ENCODE assay signal across 1 cellular context in genomic region chr9:2087500-2088313, GRCh38.
TF ChIP-seq lines count a peak whose summit lies in the region.

No MANE protein-coding gene starts in this region.

TF ChIP-seq in GM12878, 131 proteins besides CTCF, POLR2A, EP300 and RAD21 (continued from another document):
- TF ChIP-seq PBX3 (IDR thresholded peaks at IDR 0.05; ENCODE audit: insufficient replicate concordance, low read depth, low read length) (peak; percentile 89), ESRRA (IDR thresholded peaks at IDR 0.05; ENCODE audit: low read length) (0 out of 2 replicates have a peak, but pooled peaks have one; percentile 19), PKNOX1 (IDR thresholded peaks at IDR 0.05) (peak; percentile 96), RUNX3 (IDR thresholded peaks at IDR 0.05; ENCODE audit: low read length) (peak; percentile 49), CREB1 (IDR thresholded peaks at IDR 0.05; ENCODE audit: low read depth) (0 out of 2 replicates have a peak, but pooled peaks have one; percentile 19), RBBP5 (conservative IDR thresholded peaks at IDR 0.05) (no peak), NBN (IDR thresholded peaks at IDR 0.05) (no peak), WRNIP1 (IDR thresholded peaks at IDR 0.05; ENCODE audit: borderline replicate concordance, low read depth, low read length) (no peak), RAD51 (IDR thresholded peaks at IDR 0.05) (peak; percentile 84), POU2F2 (IDR thresholded peaks at IDR 0.05; ENCODE audit: borderline replicate concordance, low read depth, low read length) (peak; percentile 47; the same call in 1 of the 3 replicates), BCL3 (IDR thresholded peaks at IDR 0.05; ENCODE audit: borderline replicate concordance, insufficient read depth, low read depth, low read length, poor library complexity, severe bottlenecking) (no peak), BHLHE40 (IDR thresholded peaks at IDR 0.05; ENCODE audit: borderline replicate concordance in 1 of 2, low read depth in 2 of 2, low read length in 1 of 2) (peak; percentile 87 to 93), SMC3 (IDR thresholded peaks at IDR 0.05; ENCODE audit: borderline replicate concordance, low read length) (peak; percentile 49; the same call in 1 of the 2 replicates)
